ENCODE assay signal across 24 cellular contexts in the genomic region with DNA sequence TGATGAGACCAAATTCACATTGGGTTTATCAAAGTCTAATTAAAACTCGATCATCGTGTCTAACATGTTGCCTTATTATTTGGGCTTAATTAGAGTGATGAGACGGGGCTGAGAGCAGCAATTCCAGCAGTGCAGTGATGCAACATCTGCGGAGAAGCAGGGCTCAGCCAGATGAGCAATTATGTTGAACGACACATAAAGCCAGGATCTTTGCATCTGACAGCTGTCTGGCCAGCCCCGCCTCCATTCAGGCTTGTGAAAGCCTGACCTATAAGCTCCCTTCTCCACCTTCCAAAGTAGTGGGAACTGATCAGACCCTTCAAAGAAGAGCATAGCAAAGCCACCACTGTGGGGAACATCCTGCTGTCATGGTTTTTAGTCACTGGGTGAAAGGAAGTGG.
"Had no signal": no experiment of that assay in that cellular context is flagged by ENCODE, and none has a peak within 500 bp of the region (broad histone marks: within the 10 kb centered on the region; RNA-seq: fewer than 3 reads in every experiment).

No MANE protein-coding gene starts in this region.

- H3K27ac ChIP-seq: epithelial cell of prostate, esophagus squamous epithelium, gastroesophageal sphincter, left lung, lower lobe of right lung, parathyroid adenoma, prostate gland, right lobe of liver, tibial artery, upper lobe of left lung, vagina had no signal

- H3K4me1 Mint-ChIP-seq: immature natural killer cell; memory B cell; mesothelial cell of epicardium; stimulated activated memory B cell treated with anti-CD40 and anti-IgM and Interleukin-4, amounts not matched to agents 10 μg/mL and 1 μg/mL and 100 μg/mL, for 72 hours had no signal

- ATAC-seq: effector memory CD8-positive, alpha-beta T cell; gastroesophageal sphincter; left lung; lower lobe of right lung; natural killer cell treated with Interleukin-12 subunit alpha and Interleukin-12 subunit beta and Interleukin-15 and Interleukin-18, amount 100 ng/mL, for 72 hours; right lobe of liver; stimulated activated memory B cell treated with anti-CD40 and anti-IgM and Interleukin-4, amounts not matched to agents 10 μg/mL and 1 μg/mL and 100 μg/mL, for 72 hours had no signal

- H3K36me3 ChIP-seq: esophagus squamous epithelium, gastroesophageal sphincter, left lung, lower lobe of right lung, prostate gland, right lobe of liver, tibial artery, upper lobe of left lung, vagina had no signal

- H3K4me3 ChIP-seq: esophagus squamous epithelium, gastroesophageal sphincter, left lung, lower lobe of right lung, prostate gland, right lobe of liver, tibial artery, upper lobe of left lung, vagina had no signal

- H3K4me3 Mint-ChIP-seq: dendritic cell treated with granulocyte-macrophage colony-stimulating factor and Interleukin-4, amounts not matched to agents 40 ng/mL and 50 ng/mL, for 4 days; effector memory CD8-positive, alpha-beta T cell; immature natural killer cell; memory B cell; mesothelial cell of epicardium; natural killer cell treated with Interleukin-12 subunit alpha and Interleukin-12 subunit beta and Interleukin-15 and Interleukin-18, amount 100 ng/mL, for 72 hours; stimulated activated memory B cell treated with anti-CD40 and anti-IgM and Interleukin-4, amounts not matched to agents 10 μg/mL and 1 μg/mL and 100 μg/mL, for 72 hours; stimulated activated naive CD8-positive, alpha-beta T cell treated with anti-CD3 and anti-CD28 coated beads, Interleukin-15, Interleukin-2, amounts not matched to agents 100 ng/mL and 50 ng/mL, for 24 hours had no signal

- DNase-seq: effector memory CD8-positive, alpha-beta T cell; esophagus squamous epithelium; foreskin fibroblast; glutamatergic neuron; immature natural killer cell; left lung; lower lobe of right lung; right lobe of liver; stimulated activated CD4-positive, alpha-beta T cell treated with anti-CD3 and anti-CD28 coated beads, Interleukin-4, amount 100 ng/mL, for 1 hour; stimulated activated CD8-positive, alpha-beta memory T cell treated with anti-CD3 and anti-CD28 coated beads, Interleukin-4, amount 100 ng/mL, for 48 hours; tibial artery; upper lobe of left lung had no signal

- H3K36me3 Mint-ChIP-seq: immature natural killer cell; memory B cell; mesothelial cell of epicardium; natural killer cell treated with Interleukin-12 subunit alpha and Interleukin-12 subunit beta and Interleukin-15 and Interleukin-18, amount 100 ng/mL, for 72 hours; stimulated activated memory B cell treated with anti-CD40 and anti-IgM and Interleukin-4, amounts not matched to agents 10 μg/mL and 1 μg/mL and 100 μg/mL, for 72 hours had no signal

- H3K27me3 Mint-ChIP-seq: dendritic cell treated with granulocyte-macrophage colony-stimulating factor and Interleukin-4, amounts not matched to agents 40 ng/mL and 50 ng/mL, for 4 days; stimulated activated memory B cell treated with anti-CD40 and anti-IgM and Interleukin-4, amounts not matched to agents 10 μg/mL and 1 μg/mL and 100 μg/mL, for 72 hours had no signal

- H3K9ac ChIP-seq: parathyroid adenoma had no signal

- H3K79me2 ChIP-seq: parathyroid adenoma had no signal

- H3K27ac Mint-ChIP-seq: dendritic cell treated with granulocyte-macrophage colony-stimulating factor and Interleukin-4, amounts not matched to agents 40 ng/mL and 50 ng/mL, for 4 days; effector memory CD8-positive, alpha-beta T cell; immature natural killer cell; memory B cell; mesothelial cell of epicardium; natural killer cell treated with Interleukin-12 subunit alpha and Interleukin-12 subunit beta and Interleukin-15 and Interleukin-18, amount 100 ng/mL, for 72 hours; stimulated activated memory B cell treated with anti-CD40 and anti-IgM and Interleukin-4, amounts not matched to agents 10 μg/mL and 1 μg/mL and 100 μg/mL, for 72 hours; stimulated activated naive CD8-positive, alpha-beta T cell treated with anti-CD3 and anti-CD28 coated beads, Interleukin-15, Interleukin-2, amounts not matched to agents 100 ng/mL and 50 ng/mL, for 24 hours had no signal

- FAIRE-seq: keratinocyte had no signal

- H2AFZ ChIP-seq: parathyroid adenoma had no signal

- H3K4me1 ChIP-seq: esophagus squamous epithelium, gastroesophageal sphincter, left lung, lower lobe of right lung, parathyroid adenoma, prostate gland, right lobe of liver, tibial artery, upper lobe of left lung, vagina had no signal

- H3K9me3 ChIP-seq: esophagus squamous epithelium, gastroesophageal sphincter, left lung, lower lobe of right lung, prostate gland, right lobe of liver, tibial artery, upper lobe of left lung, vagina had no signal

- H3K27me3 ChIP-seq: left lung, right lobe of liver, upper lobe of left lung, vagina had no signal

- H3K9me3 Mint-ChIP-seq: dendritic cell treated with granulocyte-macrophage colony-stimulating factor and Interleukin-4, amounts not matched to agents 40 ng/mL and 50 ng/mL, for 4 days; immature natural killer cell; mesothelial cell of epicardium; natural killer cell treated with Interleukin-12 subunit alpha and Interleukin-12 subunit beta and Interleukin-15 and Interleukin-18, amount 100 ng/mL, for 72 hours had no signal
